8 cellular contexts compared by ENCODE assay signal in genomic region chr13:22770891-22771290, GRCh38.
"Had no signal": no experiment of that assay in that cellular context is flagged by ENCODE, and none has a peak within 500 bp of the region (broad histone marks: within the 10 kb centered on the region; RNA-seq: fewer than 3 reads in every experiment).

No MANE protein-coding gene starts in this region.

- ATAC-seq: HepG2 had no signal

- DNase-seq: GOT3, H9, HCEC 1CT, KBM-7 had no signal

- H3K4me3 Mint-ChIP-seq: H9, IgD-negative memory B cell had no signal

- H3K36me3 Mint-ChIP-seq: IgD-negative memory B cell had no signal

- H3K27me3 Mint-ChIP-seq: IgD-negative memory B cell had no signal

- H3K4me1 Mint-ChIP-seq: H9, IgD-negative memory B cell had no signal

- H3K27ac ChIP-seq: HL-60 had no signal

- H3K27ac Mint-ChIP-seq: H9, IgD-negative memory B cell had no signal

- FAIRE-seq: H54, HepG2 had no signal

- H3K9me3 Mint-ChIP-seq: H9 had no signal
